ENCODE assay signal across 31 cellular contexts in genomic region chr5:122997294-122997693, GRCh38.
A peak's percentile ranks its signal among the peaks of the same experiment; 100 is the strongest.
DNase-seq lines count a peak whose midpoint lies in the region; ATAC-seq and TF ChIP-seq lines count a peak whose summit lies in the region.
"Had no signal": no experiment of that assay in that cellular context is flagged by ENCODE, and none has a peak within 500 bp of the region (broad histone marks: within the 10 kb centered on the region; RNA-seq: fewer than 3 reads in every experiment).

No MANE protein-coding gene starts in this region.

- H3K4me3 ChIP-seq in HAP-1 (no peak overlapping the region), WERI-Rb-1 (ENCODE audit: low read depth, low read length) (no peak overlapping the region)
- H3K4me3 ChIP-seq: adrenal gland, body of pancreas, PC-9, psoas muscle, sigmoid colon, stomach, thyroid gland, uterus had no signal

- no peaks in the 10 kb centered on the region for H3K36me3 ChIP-seq in HAP-1 (replicated peaks)
- no peaks in the 10 kb centered on the region for H3K36me3 ChIP-seq in WERI-Rb-1
- H3K36me3 ChIP-seq: adrenal gland, thyroid gland, uterus had no signal

- H3K4me1 ChIP-seq in HAP-1, result peaks cover 18% of the 10 kb centered on the region
- H3K4me1 ChIP-seq: adrenal gland, body of pancreas, psoas muscle, sigmoid colon, stomach, uterus had no signal

- H3K27me3 ChIP-seq in HAP-1 (ENCODE audit: low read depth) (no peaks in the 10 kb centered on the region), WERI-Rb-1 (ENCODE audit: insufficient read depth, low read depth, severe bottlenecking) (no peaks in the 10 kb centered on the region)
- H3K27me3 ChIP-seq: adrenal gland, body of pancreas, sigmoid colon, stomach, thyroid gland, uterus had no signal

- H3K27ac ChIP-seq in WERI-Rb-1, result no peak overlapping the region
- H3K27ac ChIP-seq: adrenal gland, body of pancreas, HL-60, PC-9, psoas muscle, sigmoid colon, stomach, thyroid gland, uterus had no signal

- no peak for TF ChIP-seq CTCF in WERI-Rb-1 (IDR thresholded peaks at IDR 0.05; ENCODE audit: low read depth, low read length)

- H3K9me3 ChIP-seq in HAP-1 (no peaks in the 10 kb centered on the region), WERI-Rb-1 (ENCODE audit: severe bottlenecking) (no peaks in the 10 kb centered on the region)
- H3K9me3 ChIP-seq: adrenal gland, body of pancreas, psoas muscle, sigmoid colon, stomach, thyroid gland, uterus had no signal

- no peak for ATAC-seq in GM19324 (IDR thresholded peaks at IDR 0.05; ENCODE audit: low FRiP score, unreplicated experiment)
- ATAC-seq: body of pancreas; naive thymus-derived CD8-positive, alpha-beta T cell; psoas muscle; SK-N-SH treated with all-trans-retinoic acid at 6 μM for 48 hours had no signal

- DNase-seq in NCI-H1105 treated with DMSO at 0.1 percent for 48 hours (lab: John Stamatoyannopoulos, UW) (peak; percentile 34), NCI-H1105 (lab: John Stamatoyannopoulos, UW) (no peak), HAP-1 (ENCODE audit: low spot score in 2 of 2) (peak; percentile 35 to 80), NCI-H774 (lab: John Stamatoyannopoulos, UW) (peak; percentile 24), iPS DF 4.7 (ENCODE audit: extremely low read depth, low spot score) (peak; percentile 14), WERI-Rb-1 (no peak)
- DNase-seq in activated CD4-positive, alpha-beta T cell treated with anti-CD3 and anti-CD28 coated beads, Interleukin-2, amount 50 U/mL, for 48 hours, result no peak
- DNase-seq: 8988T; activated CD4-positive, alpha-beta memory T cell treated with anti-CD3 and anti-CD28 coated beads, Interleukin-2, amount 10 ng/mL, durations not matched to agents 7 days and 5 days; activated CD4-positive, alpha-beta T cell treated with anti-CD3 and anti-CD28 coated beads for 1 hour; activated CD8-positive, alpha-beta memory T cell treated with anti-CD3 and anti-CD28 coated beads, Interleukin-2, amount 50 U/mL, for 4 hours; activated naive CD4-positive, alpha-beta T cell treated with anti-CD3 and anti-CD28 coated beads, Interleukin-2, amount 10 ng/mL, durations not matched to agents 7 days and 5 days; adrenal gland; body of pancreas; Calu3; Karpas-422; kidney glomerular epithelial cell; naive thymus-derived CD8-positive, alpha-beta T cell; NK-92 treated with Interleukin-12 subunit alpha and Interleukin-12 subunit beta, amount 100 ng/mL, for 24 hours; occipital lobe; PC-9; psoas muscle; sigmoid colon; stimulated activated CD4-positive, alpha-beta T cell treated with anti-CD3 and anti-CD28 coated beads, Interleukin-12 subunit alpha, Interleukin-12 subunit beta, amount 100 ng/mL, for 4 hours; stimulated activated CD4-positive, alpha-beta T cell treated with anti-CD3 and anti-CD28 coated beads, Interleukin-2, amount 100 ng/mL, for 48 hours; stomach; thyroid gland; uterus had no signal

- in situ Hi-C loops in HAP-1 (cut with MboI; ENCODE audit: low sequenced_read_pairs), result no loop called here

Comparison
In these comparisons a context has a peak if more than half of its experiments do, and no peak if none do; other contexts are left out.
1. DNase-seq: peak in NCI-H1105 treated with DMSO at 0.1 percent for 48 hours (single experiment), HAP-1 (2 of 2), NCI-H774 (single experiment) and iPS DF 4.7 (single experiment); none in NCI-H1105 (single experiment), activated CD4-positive, alpha-beta T cell treated with anti-CD3 and anti-CD28 coated beads, Interleukin-2, amount 50 U/mL, for 48 hours (0 of 2) and WERI-Rb-1 (single experiment).